8 cellular contexts compared by ENCODE assay signal in the genomic region with DNA sequence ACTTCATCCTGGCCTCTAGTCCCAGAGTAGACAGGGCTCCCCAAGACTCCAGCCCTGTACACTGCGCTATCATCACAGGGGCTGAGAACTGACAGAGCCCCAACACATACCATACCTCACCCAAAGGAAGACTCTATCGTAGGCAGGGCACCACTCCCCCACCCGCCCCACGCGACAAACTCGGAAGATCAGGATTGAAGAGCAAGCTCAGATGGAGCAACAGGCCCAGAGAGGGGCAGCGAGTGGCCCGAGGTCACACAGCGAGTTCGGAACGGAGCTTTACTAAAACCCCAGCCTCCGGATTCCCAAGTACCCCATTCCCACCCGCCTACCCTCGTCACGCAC. TPM values are rescaled to one million over a fixed set of nuclear protein-coding genes. Genes with fewer than 3 reads are reported as not detected.
DNase-seq lines count a peak whose midpoint lies in the region; ATAC-seq and TF ChIP-seq lines count a peak whose summit lies in the region.

No MANE protein-coding gene starts in this region.

- H3K27me3 ChIP-seq in Karpas-422 (ENCODE audit: low read length), result no peaks in the 10 kb centered on the region
- no peaks in the 10 kb centered on the region for H3K27me3 ChIP-seq in brain microvascular endothelial cell (replicated peaks)
- no peaks in the 10 kb centered on the region for H3K27me3 ChIP-seq in lower lobe of right lung (ENCODE audit: low read depth)
- no peaks in the 10 kb centered on the region for H3K27me3 ChIP-seq in transverse colon

- H3K4me1 ChIP-seq in Karpas-422 (ENCODE audit: low read length) (peaks cover 49% of the 10 kb centered on the region), lower lobe of right lung (peaks cover 44% of the 10 kb centered on the region), transverse colon (peaks cover 8 to 28% (median 15%) of the 10 kb centered on the region in 4 donors)

- H4K20me1 ChIP-seq in Karpas-422 (ENCODE audit: insufficient read depth, low read depth, low read length), result peaks cover 5% of the 10 kb centered on the region; the same call in 1 of the 2 replicates

- no peak for TF ChIP-seq CTCF in GM12875 (IDR thresholded peaks at IDR 0.05; ENCODE audit: borderline replicate concordance, insufficient read depth, low read depth, low read length)
- no peak for TF ChIP-seq CTCF in brain microvascular endothelial cell (IDR thresholded peaks at IDR 0.05; ENCODE audit: low read depth, low read length, missing control alignments)
- TF ChIP-seq CTCF in lower lobe of right lung (IDR thresholded peaks at IDR 0.05), result no peak
- TF ChIP-seq CTCF in transverse colon (IDR thresholded peaks at IDR 0.05), result no peak

- DNase-seq in Karpas-422, result peak; percentile 64
- DNase-seq in brain microvascular endothelial cell, result no peak
- DNase-seq in lower lobe of right lung, result peak; percentile 57
- DNase-seq in transverse colon, result peak; percentile 31
- DNase-seq in iPS-NIHi7 (ENCODE audit: extremely low spot score), result no peak

- H3K36me3 ChIP-seq in Karpas-422 (ENCODE audit: insufficient read depth, low read length), result no peaks in the 10 kb centered on the region
- H3K36me3 ChIP-seq in brain microvascular endothelial cell (replicated peaks), result peaks cover 2% of the 10 kb centered on the region
- peaks cover 26% of the 10 kb centered on the region for H3K36me3 ChIP-seq in lower lobe of right lung
- no peaks in the 10 kb centered on the region for H3K36me3 ChIP-seq in transverse colon

- no peak for TF ChIP-seq POLR2A in transverse colon (IDR thresholded peaks at IDR 0.05)

- peak overlapping the region; percentile 92 for H3K9ac ChIP-seq in Karpas-422 (ENCODE audit: low read length)

- H3K4me3 ChIP-seq in GM12875 (ENCODE audit: low read depth, low read length) (peak overlapping the region; percentile 66), Karpas-422 (ENCODE audit: low read length) (peak overlapping the region; percentile 100), brain microvascular endothelial cell (ENCODE audit: low read depth, low read length) (peak overlapping the region; percentile 63), lower lobe of right lung (peak overlapping the region; percentile 90), transverse colon (peak overlapping the region; percentile 52 to 97 (median 76))

- H3K27ac ChIP-seq in Karpas-422 (ENCODE audit: low read length) (peak overlapping the region; percentile 62), brain microvascular endothelial cell (peak overlapping the region; percentile 12), lower lobe of right lung (peak overlapping the region; percentile 83), transverse colon (peak overlapping the region; percentile 70 to 85 (median 73))

- peaks cover 52% of the 10 kb centered on the region for H3K79me2 ChIP-seq in Karpas-422 (ENCODE audit: low read length)

- in situ Hi-C loops in brain microvascular endothelial cell (cut with HindIII; ENCODE audit: low pct_ligation_motif_present, low sequenced_read_pairs), result no loop called here
- in situ Hi-C loops in transverse colon (cut with MboI; ENCODE audit: low pct_ligation_motif_present in 1 of 4, low pct_unique_long_range_greater_than_20kb in 1 of 4, low sequenced_read_pairs in 3 of 4), result no loop called here

- ATAC-seq in lower lobe of right lung (peak; percentile 27 to 45), GM18502 (IDR thresholded peaks at IDR 0.05; ENCODE audit: poor library complexity, unreplicated experiment) (no peak), GM19351 (IDR thresholded peaks at IDR 0.05; ENCODE audit: unreplicated experiment) (no peak)

- 6% methylated on average over 15 of the region's 15 CpGs; no CpG with 5 or more reads in 1 of the 2 donors for WGBS in transverse colon (ENCODE audit: low coverage in 1 of 2), 2 donors

- no peak for TF ChIP-seq EP300 in transverse colon (IDR thresholded peaks at IDR 0.05; ENCODE audit: low read depth)

- peak overlapping the region; percentile 100 for H3K4me2 ChIP-seq in Karpas-422 (ENCODE audit: low read depth, low read length, poor library complexity, severe bottlenecking)

- H3K9me3 ChIP-seq in Karpas-422 (ENCODE audit: low read length) (no peaks in the 10 kb centered on the region), lower lobe of right lung (no peaks in the 10 kb centered on the region), transverse colon (no peaks in the 10 kb centered on the region)

- intact Hi-C loops in lower lobe of right lung (cut with DNase I) (no loop called here), transverse colon (cut with DNase I; ENCODE audit: low total_unique reads) (loop anchor here (5.0 kb wide), 1 partner anchor 1791 kb away; no protein-coding TSS in a partner anchor)

- H2AFZ ChIP-seq in Karpas-422 (ENCODE audit: low read length), result peak overlapping the region; percentile 45; the same call in 1 of the 2 replicates

- no peaks in the 10 kb centered on the region for H3K9me2 ChIP-seq in Karpas-422 (replicated peaks; ENCODE audit: insufficient read depth, low read length)

RNA-seq across cellular contexts. Expression of a gene that starts 15.7 kb away (rescaled TPM):
- 45.7 and 47.0 TPM in 2 replicates for total RNA-seq in Karpas-422 (2014; rRNA removed; shearing (Covaris generic); ENCODE audit: low replicate concordance)
- total RNA-seq in lower lobe of right lung, result 42.5 TPM
- 10 to 100 TPM; 32.6 to 43.6 (median 39.1) TPM for total RNA-seq in transverse colon

RNA-seq across cellular contexts. Expression of a gene that starts 58.7 kb away (rescaled TPM):
- 56.8 and 124 TPM in 2 replicates for total RNA-seq in Karpas-422 (2014; rRNA removed; shearing (Covaris generic); ENCODE audit: low replicate concordance)
- total RNA-seq in lower lobe of right lung (41.8 TPM), transverse colon (10 to 100 TPM; 17.7 to 55.0 (median 39.5) TPM)

Comparison
In these comparisons a context has a peak if more than half of its experiments do, and no peak if none do; other contexts are left out.
1. DNase-seq: peak in Karpas-422 (single experiment), lower lobe of right lung (single experiment) and transverse colon (single experiment); none in brain microvascular endothelial cell (single experiment) and iPS-NIHi7 (single experiment).
2. H3K27ac ChIP-seq: peak in every context shown above with its lines; median percentile 83 in lower lobe of right lung; 73 in transverse colon; 62 in Karpas-422; 12 in brain microvascular endothelial cell.
3. ATAC-seq: peak in lower lobe of right lung (2 of 2); none in GM18502 (single experiment) and GM19351 (single experiment).
4. Peak in every context shown above with its lines, with median percentiles within 50 percentile points of each other: H3K4me3 ChIP-seq.